ENCODE assay signal across 13 cellular contexts in the genomic region with DNA sequence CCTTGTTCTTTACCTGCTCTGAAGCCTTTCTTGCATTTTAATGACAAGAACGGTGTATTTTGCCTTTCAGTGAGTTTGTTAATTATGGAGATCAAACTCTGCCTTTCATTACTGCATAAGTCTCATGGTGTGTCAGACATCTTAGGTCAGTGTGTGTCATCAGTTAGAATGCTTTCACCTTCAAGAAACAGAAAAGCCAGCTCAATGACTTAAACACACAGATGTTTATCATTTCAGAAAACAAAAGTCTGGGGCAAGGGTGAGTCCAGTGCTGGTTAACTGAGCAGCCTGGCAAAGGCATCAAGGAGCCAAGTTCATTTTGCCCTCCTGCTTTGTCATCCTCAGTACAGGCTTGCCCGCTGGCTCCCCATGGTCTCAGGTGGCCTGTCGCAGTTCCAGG. TPM values are rescaled to one million over a fixed set of nuclear protein-coding genes. Genes with fewer than 3 reads are reported as not detected.
DNase-seq lines count a peak whose midpoint lies in the region; ATAC-seq and FAIRE-seq lines count a peak whose summit lies in the region.
"Had no signal": no experiment of that assay in that cellular context is flagged by ENCODE, and none has a peak within 500 bp of the region (broad histone marks: within the 10 kb centered on the region; RNA-seq: fewer than 3 reads in every experiment).

No MANE protein-coding gene starts in this region.

- no peaks in the 10 kb centered on the region for H3K9me3 ChIP-seq in skeletal muscle satellite cell (replicated peaks; ENCODE audit: low read length)

- H3K4me1 ChIP-seq in skeletal muscle satellite cell (ENCODE audit: control insufficient read depth, insufficient read depth, low read length): peaks cover 44% of the 10 kb centered on the region

- no peaks in the 10 kb centered on the region for H3K9me3 Mint-ChIP-seq in activated CD4-positive, alpha-beta T cell treated with anti-CD3 and anti-CD28 coated beads for 36 hours (ENCODE audit: low read depth)
- H3K9me3 Mint-ChIP-seq in effector memory CD8-positive, alpha-beta T cell: no peaks in the 10 kb centered on the region
- H3K9me3 Mint-ChIP-seq: type B pancreatic cell had no signal

- H3K9ac ChIP-seq in skeletal muscle satellite cell (ENCODE audit: low read depth, low read length): no peak overlapping the region

- intact Hi-C loops in activated CD4-positive, alpha-beta T cell treated with anti-CD3 and anti-CD28 coated beads for 36 hours (cut with DNase I, micrococcal nuclease): no loop called here

- CTCF ChIA-PET in activated CD4-positive, alpha-beta T cell treated with anti-CD3 and anti-CD28 coated beads for 36 hours (lab: Charles Lee): interaction anchor here (1.0 to 3.3 kb wide), 5 partner anchors 9 to 56 kb away, joined by 3 to 14 read pairs (median 7); no protein-coding TSS in a partner anchor

- no peak for FAIRE-seq in RCC 7860 (lab: Jason Lieb, UNC)

- H3K27me3 ChIP-seq in skeletal muscle satellite cell (ENCODE audit: control insufficient read depth, insufficient read depth, low read length): no peaks in the 10 kb centered on the region

- H3K27ac Mint-ChIP-seq in activated CD4-positive, alpha-beta T cell treated with anti-CD3 and anti-CD28 coated beads for 36 hours: peak overlapping the region; percentile 83
- peak overlapping the region; percentile 39 to 93 for H3K27ac Mint-ChIP-seq in effector memory CD8-positive, alpha-beta T cell

- peaks cover 78% of the 10 kb centered on the region for H3K4me1 Mint-ChIP-seq in activated CD4-positive, alpha-beta T cell treated with anti-CD3 and anti-CD28 coated beads for 36 hours
- peaks cover 47 to 66% of the 10 kb centered on the region in 2 donors for H3K4me1 Mint-ChIP-seq in effector memory CD8-positive, alpha-beta T cell (ENCODE audit: low read depth in 2 of 2)

- H3K27me3 Mint-ChIP-seq in activated CD4-positive, alpha-beta T cell treated with anti-CD3 and anti-CD28 coated beads for 36 hours: no peaks in the 10 kb centered on the region
- H3K27me3 Mint-ChIP-seq in effector memory CD8-positive, alpha-beta T cell: no peaks in the 10 kb centered on the region
- H3K27me3 Mint-ChIP-seq: type B pancreatic cell had no signal

- peaks cover 6% of the 10 kb centered on the region for H3K36me3 ChIP-seq in skeletal muscle satellite cell (ENCODE audit: insufficient read depth, low read length)

- no peak for DNase-seq in activated CD4-positive, alpha-beta T cell treated with anti-CD3 and anti-CD28 coated beads for 36 hours
- DNase-seq in activated CD4-positive, alpha-beta T cell treated with anti-CD3 and anti-CD28 coated beads for 48 hours: no peak
- DNase-seq in RCC 7860 (ENCODE audit: low spot score): peak; percentile 41
- DNase-seq in effector memory CD8-positive, alpha-beta T cell: no peak
- DNase-seq in effector CD8-positive, alpha-beta T cell (lab: John Stamatoyannopoulos, UW): no peak
- DNase-seq: ACHN; NCI-H2171; stimulated activated CD4-positive, alpha-beta T cell treated with anti-CD3 and anti-CD28 coated beads, Interleukin-1b, Interleukin-23, amount 100 ng/mL, for 48 hours had no signal

- H3K36me3 Mint-ChIP-seq in activated CD4-positive, alpha-beta T cell treated with anti-CD3 and anti-CD28 coated beads for 36 hours (ENCODE audit: low read depth): no peaks in the 10 kb centered on the region
- H3K36me3 Mint-ChIP-seq in effector memory CD8-positive, alpha-beta T cell (ENCODE audit: insufficient read depth): no peaks in the 10 kb centered on the region
- H3K36me3 Mint-ChIP-seq: type B pancreatic cell had no signal

- no peak overlapping the region for H3K4me3 Mint-ChIP-seq in activated CD4-positive, alpha-beta T cell treated with anti-CD3 and anti-CD28 coated beads for 36 hours
- H3K4me3 Mint-ChIP-seq in effector memory CD8-positive, alpha-beta T cell: peak overlapping the region in 1 of 2 donors; percentile 1
- H3K4me3 Mint-ChIP-seq: type B pancreatic cell had no signal

- H3K4me2 ChIP-seq in skeletal muscle satellite cell (ENCODE audit: low read length): peak overlapping the region; percentile 28

- no peak overlapping the region for H3K4me3 ChIP-seq in skeletal muscle satellite cell (ENCODE audit: low read length)
- H3K4me3 ChIP-seq: SK-N-MC had no signal

- peak; percentile 40 for ATAC-seq in activated CD4-positive, alpha-beta T cell treated with anti-CD3 and anti-CD28 coated beads for 36 hours
- ATAC-seq in effector memory CD8-positive, alpha-beta T cell (replicated peaks): no peak
- ATAC-seq in HG03457 (IDR thresholded peaks at IDR 0.05; ENCODE audit: unreplicated experiment) (no peak), GM21528 (IDR thresholded peaks at IDR 0.05; ENCODE audit: low FRiP score, unreplicated experiment) (no peak)

- POLR2A ChIA-PET in activated CD4-positive, alpha-beta T cell treated with anti-CD3 and anti-CD28 coated beads for 36 hours (lab: Charles Lee): interaction anchor here (0.6 to 1.0 kb wide), 4 partner anchors 11 to 708 kb away, joined by 3 to 10 read pairs (median 4); no protein-coding TSS in a partner anchor

RNA-seq across cellular contexts. Expression of gene PACS1, which starts 54.5 kb away (rescaled TPM):
- 10 to 100 TPM; 76.6 to 90.7 TPM for total RNA-seq in activated CD4-positive, alpha-beta T cell treated with anti-CD3 and anti-CD28 coated beads for 36 hours
- 16.4 and 17.0 TPM in 2 replicates for total RNA-seq in skeletal muscle satellite cell (2012; rRNA removed)
